In the genomic region with DNA sequence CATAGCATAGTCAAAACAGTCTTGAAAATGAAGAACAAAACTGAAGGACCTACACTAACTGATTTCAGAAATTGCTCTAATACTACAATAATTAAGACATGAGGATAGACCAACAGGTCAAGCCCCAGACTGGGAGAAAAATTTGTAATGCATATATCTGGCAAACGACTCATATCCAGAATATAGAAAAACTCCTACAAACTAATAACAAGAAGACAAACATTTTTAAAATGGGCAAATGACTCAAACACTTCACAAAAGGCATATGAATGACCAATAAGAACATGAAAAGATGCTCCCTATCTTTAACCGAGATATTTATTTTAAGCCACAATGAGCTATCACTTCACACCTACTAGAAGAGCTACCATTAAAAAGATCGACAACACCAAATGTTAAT, we compare ENCODE assay signal across 1 cellular context.
TF ChIP-seq lines count a peak whose summit lies in the region.

No MANE protein-coding gene starts in this region.

TF ChIP-seq in GM12878, 131 proteins besides CTCF, POLR2A, EP300 and RAD21 (continues in another document):
- TF ChIP-seq EGR1 (IDR thresholded peaks at IDR 0.05; ENCODE audit: borderline replicate concordance in 1 of 2, low read depth in 2 of 2, low read length in 2 of 2), result no peak
- no peak for TF ChIP-seq CBX3 (IDR thresholded peaks at IDR 0.05; ENCODE audit: borderline replicate concordance, low read depth)
- no peak for TF ChIP-seq TBL1XR1 (IDR thresholded peaks at IDR 0.05; ENCODE audit: low read depth, low read length)
- TF ChIP-seq ATF7 (IDR thresholded peaks at IDR 0.05; ENCODE audit: low read depth), result peak; percentile 57
- TF ChIP-seq ZNF384 (IDR thresholded peaks at IDR 0.05; ENCODE audit: borderline replicate concordance, low read depth, low read length), result no peak
- TF ChIP-seq RAD51 (IDR thresholded peaks at IDR 0.05), result no peak
- no peak for TF ChIP-seq MXI1 (IDR thresholded peaks at IDR 0.05; ENCODE audit: low read depth, low read length)
- TF ChIP-seq, protein P1, sequence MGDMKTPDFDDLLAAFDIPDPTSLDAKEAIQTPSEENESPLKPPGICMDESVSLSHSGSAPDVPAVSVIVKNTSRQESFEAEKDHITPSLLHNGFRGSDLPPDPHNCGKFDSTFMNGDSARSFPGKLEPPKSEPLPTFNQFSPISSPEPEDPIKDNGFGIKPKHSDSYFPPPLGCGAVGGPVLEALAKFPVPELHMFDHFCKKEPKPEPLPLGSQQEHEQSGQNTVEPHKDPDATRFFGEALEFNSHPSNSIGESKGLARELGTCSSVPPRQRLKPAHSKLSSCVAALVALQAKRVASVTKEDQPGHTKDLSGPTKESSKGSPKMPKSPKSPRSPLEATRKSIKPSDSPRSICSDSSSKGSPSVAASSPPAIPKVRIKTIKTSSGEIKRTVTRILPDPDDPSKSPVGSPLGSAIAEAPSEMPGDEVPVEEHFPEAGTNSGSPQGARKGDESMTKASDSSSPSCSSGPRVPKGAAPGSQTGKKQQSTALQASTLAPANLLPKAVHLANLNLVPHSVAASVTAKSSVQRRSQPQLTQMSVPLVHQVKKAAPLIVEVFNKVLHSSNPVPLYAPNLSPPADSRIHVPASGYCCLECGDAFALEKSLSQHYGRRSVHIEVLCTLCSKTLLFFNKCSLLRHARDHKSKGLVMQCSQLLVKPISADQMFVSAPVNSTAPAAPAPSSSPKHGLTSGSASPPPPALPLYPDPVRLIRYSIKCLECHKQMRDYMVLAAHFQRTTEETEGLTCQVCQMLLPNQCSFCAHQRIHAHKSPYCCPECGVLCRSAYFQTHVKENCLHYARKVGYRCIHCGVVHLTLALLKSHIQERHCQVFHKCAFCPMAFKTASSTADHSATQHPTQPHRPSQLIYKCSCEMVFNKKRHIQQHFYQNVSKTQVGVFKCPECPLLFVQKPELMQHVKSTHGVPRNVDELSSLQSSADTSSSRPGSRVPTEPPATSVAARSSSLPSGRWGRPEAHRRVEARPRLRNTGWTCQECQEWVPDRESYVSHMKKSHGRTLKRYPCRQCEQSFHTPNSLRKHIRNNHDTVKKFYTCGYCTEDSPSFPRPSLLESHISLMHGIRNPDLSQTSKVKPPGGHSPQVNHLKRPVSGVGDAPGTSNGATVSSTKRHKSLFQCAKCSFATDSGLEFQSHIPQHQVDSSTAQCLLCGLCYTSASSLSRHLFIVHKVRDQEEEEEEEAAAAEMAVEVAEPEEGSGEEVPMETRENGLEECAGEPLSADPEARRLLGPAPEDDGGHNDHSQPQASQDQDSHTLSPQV (IDR thresholded peaks at IDR 0.05), result no peak
- no peak for TF ChIP-seq SMARCA5 (IDR thresholded peaks at IDR 0.05)
- TF ChIP-seq SREBF1 (IDR thresholded peaks at IDR 0.05; ENCODE audit: low read length), result no peak
- 0 out of 4 replicates have a peak, but pooled peaks of 1 of the 2 experiments have one; percentile 6 for TF ChIP-seq SRF (IDR thresholded peaks at IDR 0.05; ENCODE audit: low read depth in 2 of 2, low read length in 2 of 2)
- TF ChIP-seq MEF2A (IDR thresholded peaks at IDR 0.05; ENCODE audit: insufficient read depth, low read depth, low read length), result peak; percentile 97
- TF ChIP-seq, protein P2, sequence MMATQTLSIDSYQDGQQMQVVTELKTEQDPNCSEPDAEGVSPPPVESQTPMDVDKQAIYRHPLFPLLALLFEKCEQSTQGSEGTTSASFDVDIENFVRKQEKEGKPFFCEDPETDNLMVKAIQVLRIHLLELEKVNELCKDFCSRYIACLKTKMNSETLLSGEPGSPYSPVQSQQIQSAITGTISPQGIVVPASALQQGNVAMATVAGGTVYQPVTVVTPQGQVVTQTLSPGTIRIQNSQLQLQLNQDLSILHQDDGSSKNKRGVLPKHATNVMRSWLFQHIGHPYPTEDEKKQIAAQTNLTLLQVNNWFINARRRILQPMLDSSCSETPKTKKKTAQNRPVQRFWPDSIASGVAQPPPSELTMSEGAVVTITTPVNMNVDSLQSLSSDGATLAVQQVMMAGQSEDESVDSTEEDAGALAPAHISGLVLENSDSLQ (IDR thresholded peaks at IDR 0.05), result no peak
- TF ChIP-seq IRF4 (IDR thresholded peaks at IDR 0.05; ENCODE audit: low read depth, low read length), result peak; percentile 76; the same call in 1 of the 2 replicates
- 0 out of 2 replicates have a peak, but pooled peaks have one; percentile 17 for TF ChIP-seq IKZF1 (conservative IDR thresholded peaks at IDR 0.05)
- no peak for TF ChIP-seq GATAD2B (conservative IDR thresholded peaks at IDR 0.05; ENCODE audit: low read depth)
- TF ChIP-seq, protein P3, sequence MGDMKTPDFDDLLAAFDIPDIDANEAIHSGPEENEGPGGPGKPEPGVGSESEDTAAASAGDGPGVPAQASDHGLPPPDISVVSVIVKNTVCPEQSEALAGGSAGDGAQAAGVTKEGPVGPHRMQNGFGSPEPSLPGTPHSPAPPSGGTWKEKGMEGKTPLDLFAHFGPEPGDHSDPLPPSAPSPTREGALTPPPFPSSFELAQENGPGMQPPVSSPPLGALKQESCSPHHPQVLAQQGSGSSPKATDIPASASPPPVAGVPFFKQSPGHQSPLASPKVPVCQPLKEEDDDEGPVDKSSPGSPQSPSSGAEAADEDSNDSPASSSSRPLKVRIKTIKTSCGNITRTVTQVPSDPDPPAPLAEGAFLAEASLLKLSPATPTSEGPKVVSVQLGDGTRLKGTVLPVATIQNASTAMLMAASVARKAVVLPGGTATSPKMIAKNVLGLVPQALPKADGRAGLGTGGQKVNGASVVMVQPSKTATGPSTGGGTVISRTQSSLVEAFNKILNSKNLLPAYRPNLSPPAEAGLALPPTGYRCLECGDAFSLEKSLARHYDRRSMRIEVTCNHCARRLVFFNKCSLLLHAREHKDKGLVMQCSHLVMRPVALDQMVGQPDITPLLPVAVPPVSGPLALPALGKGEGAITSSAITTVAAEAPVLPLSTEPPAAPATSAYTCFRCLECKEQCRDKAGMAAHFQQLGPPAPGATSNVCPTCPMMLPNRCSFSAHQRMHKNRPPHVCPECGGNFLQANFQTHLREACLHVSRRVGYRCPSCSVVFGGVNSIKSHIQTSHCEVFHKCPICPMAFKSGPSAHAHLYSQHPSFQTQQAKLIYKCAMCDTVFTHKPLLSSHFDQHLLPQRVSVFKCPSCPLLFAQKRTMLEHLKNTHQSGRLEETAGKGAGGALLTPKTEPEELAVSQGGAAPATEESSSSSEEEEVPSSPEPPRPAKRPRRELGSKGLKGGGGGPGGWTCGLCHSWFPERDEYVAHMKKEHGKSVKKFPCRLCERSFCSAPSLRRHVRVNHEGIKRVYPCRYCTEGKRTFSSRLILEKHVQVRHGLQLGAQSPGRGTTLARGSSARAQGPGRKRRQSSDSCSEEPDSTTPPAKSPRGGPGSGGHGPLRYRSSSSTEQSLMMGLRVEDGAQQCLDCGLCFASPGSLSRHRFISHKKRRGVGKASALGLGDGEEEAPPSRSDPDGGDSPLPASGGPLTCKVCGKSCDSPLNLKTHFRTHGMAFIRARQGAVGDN (IDR thresholded peaks at IDR 0.05), result no peak
- no peak for TF ChIP-seq SIN3A (IDR thresholded peaks at IDR 0.05; ENCODE audit: low read depth, low read length)
- TF ChIP-seq RELA (IDR thresholded peaks at IDR 0.05; ENCODE audit: borderline replicate concordance, partially characterized antibody), result no peak
- no peak for TF ChIP-seq RB1 (IDR thresholded peaks at IDR 0.05; ENCODE audit: borderline replicate concordance)
- no peak for TF ChIP-seq RFX5 (IDR thresholded peaks at IDR 0.05; ENCODE audit: low read depth, low read length)
- peak; percentile 65; the same call in 1 of the 2 replicates for TF ChIP-seq GABPA (IDR thresholded peaks at IDR 0.05; ENCODE audit: low read depth)
- TF ChIP-seq, protein P4, sequence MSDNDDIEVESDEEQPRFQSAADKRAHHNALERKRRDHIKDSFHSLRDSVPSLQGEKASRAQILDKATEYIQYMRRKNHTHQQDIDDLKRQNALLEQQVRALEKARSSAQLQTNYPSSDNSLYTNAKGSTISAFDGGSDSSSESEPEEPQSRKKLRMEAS (IDR thresholded peaks at IDR 0.05; ENCODE audit: low read depth, low read length), result no peak
- TF ChIP-seq KDM1A (IDR thresholded peaks at IDR 0.05; ENCODE audit: borderline replicate concordance), result no peak
- TF ChIP-seq JUND (IDR thresholded peaks at IDR 0.05; ENCODE audit: low read depth, low read length), result no peak
- no peak for TF ChIP-seq NRF1 (conservative IDR thresholded peaks at IDR 0.05; ENCODE audit: low read depth, low read length)
- no peak for TF ChIP-seq POLR2AphosphoS2 (IDR thresholded peaks at IDR 0.05; ENCODE audit: low read depth, low read length)
- no peak for TF ChIP-seq SMC3 (IDR thresholded peaks at IDR 0.05; ENCODE audit: borderline replicate concordance, low read length)
- TF ChIP-seq YY1 (IDR thresholded peaks at IDR 0.05; ENCODE audit: low read depth, low read length), result peak; percentile 28; the same call in 1 of the 2 replicates
- TF ChIP-seq, protein P5, sequence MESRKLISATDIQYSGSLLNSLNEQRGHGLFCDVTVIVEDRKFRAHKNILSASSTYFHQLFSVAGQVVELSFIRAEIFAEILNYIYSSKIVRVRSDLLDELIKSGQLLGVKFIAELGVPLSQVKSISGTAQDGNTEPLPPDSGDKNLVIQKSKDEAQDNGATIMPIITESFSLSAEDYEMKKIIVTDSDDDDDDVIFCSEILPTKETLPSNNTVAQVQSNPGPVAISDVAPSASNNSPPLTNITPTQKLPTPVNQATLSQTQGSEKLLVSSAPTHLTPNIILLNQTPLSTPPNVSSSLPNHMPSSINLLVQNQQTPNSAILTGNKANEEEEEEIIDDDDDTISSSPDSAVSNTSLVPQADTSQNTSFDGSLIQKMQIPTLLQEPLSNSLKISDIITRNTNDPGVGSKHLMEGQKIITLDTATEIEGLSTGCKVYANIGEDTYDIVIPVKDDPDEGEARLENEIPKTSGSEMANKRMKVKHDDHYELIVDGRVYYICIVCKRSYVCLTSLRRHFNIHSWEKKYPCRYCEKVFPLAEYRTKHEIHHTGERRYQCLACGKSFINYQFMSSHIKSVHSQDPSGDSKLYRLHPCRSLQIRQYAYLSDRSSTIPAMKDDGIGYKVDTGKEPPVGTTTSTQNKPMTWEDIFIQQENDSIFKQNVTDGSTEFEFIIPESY (IDR thresholded peaks at IDR 0.05), result no peak
- peak; percentile 49; the same call in 1 of the 2 replicates for TF ChIP-seq CREB1 (IDR thresholded peaks at IDR 0.05; ENCODE audit: low read depth)
- TF ChIP-seq, protein P6, sequence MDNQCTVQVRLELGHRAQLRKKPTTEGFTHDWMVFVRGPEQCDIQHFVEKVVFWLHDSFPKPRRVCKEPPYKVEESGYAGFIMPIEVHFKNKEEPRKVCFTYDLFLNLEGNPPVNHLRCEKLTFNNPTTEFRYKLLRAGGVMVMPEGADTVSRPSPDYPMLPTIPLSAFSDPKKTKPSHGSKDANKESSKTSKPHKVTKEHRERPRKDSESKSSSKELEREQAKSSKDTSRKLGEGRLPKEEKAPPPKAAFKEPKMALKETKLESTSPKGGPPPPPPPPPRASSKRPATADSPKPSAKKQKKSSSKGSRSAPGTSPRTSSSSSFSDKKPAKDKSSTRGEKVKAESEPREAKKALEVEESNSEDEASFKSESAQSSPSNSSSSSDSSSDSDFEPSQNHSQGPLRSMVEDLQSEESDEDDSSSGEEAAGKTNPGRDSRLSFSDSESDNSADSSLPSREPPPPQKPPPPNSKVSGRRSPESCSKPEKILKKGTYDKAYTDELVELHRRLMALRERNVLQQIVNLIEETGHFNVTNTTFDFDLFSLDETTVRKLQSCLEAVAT (IDR thresholded peaks at IDR 0.05), result no peak
- no peak for TF ChIP-seq FOXK2 (IDR thresholded peaks at IDR 0.05)
- TF ChIP-seq PAX5 (IDR thresholded peaks at IDR 0.05; ENCODE audit: borderline replicate concordance, low read depth, low read length), result no peak
- TF ChIP-seq, protein P7, sequence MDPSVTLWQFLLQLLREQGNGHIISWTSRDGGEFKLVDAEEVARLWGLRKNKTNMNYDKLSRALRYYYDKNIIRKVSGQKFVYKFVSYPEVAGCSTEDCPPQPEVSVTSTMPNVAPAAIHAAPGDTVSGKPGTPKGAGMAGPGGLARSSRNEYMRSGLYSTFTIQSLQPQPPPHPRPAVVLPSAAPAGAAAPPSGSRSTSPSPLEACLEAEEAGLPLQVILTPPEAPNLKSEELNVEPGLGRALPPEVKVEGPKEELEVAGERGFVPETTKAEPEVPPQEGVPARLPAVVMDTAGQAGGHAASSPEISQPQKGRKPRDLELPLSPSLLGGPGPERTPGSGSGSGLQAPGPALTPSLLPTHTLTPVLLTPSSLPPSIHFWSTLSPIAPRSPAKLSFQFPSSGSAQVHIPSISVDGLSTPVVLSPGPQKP (IDR thresholded peaks at IDR 0.05; ENCODE audit: low read depth, low read length), result no peak
- TF ChIP-seq CHD4 (IDR thresholded peaks at IDR 0.05), result no peak
- TF ChIP-seq, protein P8, sequence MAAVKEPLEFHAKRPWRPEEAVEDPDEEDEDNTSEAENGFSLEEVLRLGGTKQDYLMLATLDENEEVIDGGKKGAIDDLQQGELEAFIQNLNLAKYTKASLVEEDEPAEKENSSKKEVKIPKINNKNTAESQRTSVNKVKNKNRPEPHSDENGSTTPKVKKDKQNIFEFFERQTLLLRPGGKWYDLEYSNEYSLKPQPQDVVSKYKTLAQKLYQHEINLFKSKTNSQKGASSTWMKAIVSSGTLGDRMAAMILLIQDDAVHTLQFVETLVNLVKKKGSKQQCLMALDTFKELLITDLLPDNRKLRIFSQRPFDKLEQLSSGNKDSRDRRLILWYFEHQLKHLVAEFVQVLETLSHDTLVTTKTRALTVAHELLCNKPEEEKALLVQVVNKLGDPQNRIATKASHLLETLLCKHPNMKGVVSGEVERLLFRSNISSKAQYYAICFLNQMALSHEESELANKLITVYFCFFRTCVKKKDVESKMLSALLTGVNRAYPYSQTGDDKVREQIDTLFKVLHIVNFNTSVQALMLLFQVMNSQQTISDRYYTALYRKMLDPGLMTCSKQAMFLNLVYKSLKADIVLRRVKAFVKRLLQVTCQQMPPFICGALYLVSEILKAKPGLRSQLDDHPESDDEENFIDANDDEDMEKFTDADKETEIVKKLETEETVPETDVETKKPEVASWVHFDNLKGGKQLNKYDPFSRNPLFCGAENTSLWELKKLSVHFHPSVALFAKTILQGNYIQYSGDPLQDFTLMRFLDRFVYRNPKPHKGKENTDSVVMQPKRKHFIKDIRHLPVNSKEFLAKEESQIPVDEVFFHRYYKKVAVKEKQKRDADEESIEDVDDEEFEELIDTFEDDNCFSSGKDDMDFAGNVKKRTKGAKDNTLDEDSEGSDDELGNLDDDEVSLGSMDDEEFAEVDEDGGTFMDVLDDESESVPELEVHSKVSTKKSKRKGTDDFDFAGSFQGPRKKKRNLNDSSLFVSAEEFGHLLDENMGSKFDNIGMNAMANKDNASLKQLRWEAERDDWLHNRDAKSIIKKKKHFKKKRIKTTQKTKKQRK (IDR thresholded peaks at IDR 0.05; ENCODE audit: low read depth, low read length), result no peak
- no peak for TF ChIP-seq MYB (IDR thresholded peaks at IDR 0.05; ENCODE audit: borderline replicate concordance, low read depth, low read length)
- TF ChIP-seq EZH2 (IDR thresholded peaks at IDR 0.05; ENCODE audit: borderline replicate concordance, control insufficient read depth, low read depth, low read length), result no peak
